Comparison of ENCODE assay signal across 17 cellular contexts in the genomic region with DNA sequence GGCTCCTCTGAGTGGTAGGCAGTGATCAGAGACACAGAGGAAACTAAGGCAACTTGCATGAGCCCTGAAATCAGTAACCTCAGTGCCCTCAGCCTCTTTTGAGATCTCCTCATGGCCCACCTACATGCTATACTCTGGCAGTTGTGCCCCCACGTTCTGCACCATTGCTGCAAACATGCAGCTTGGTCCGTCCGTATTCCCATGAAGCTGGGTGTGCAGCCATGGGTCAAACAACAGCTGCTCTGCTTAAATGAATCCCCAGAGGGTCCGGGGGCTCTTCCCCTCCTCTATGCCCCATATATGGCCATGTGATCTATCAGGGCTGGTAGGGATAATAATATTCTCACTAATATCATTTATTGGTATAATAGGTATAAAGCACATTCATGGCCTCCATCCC.
DNase-seq lines count a peak whose midpoint lies in the region; ATAC-seq, FAIRE-seq and TF ChIP-seq lines count a peak whose summit lies in the region.
"Had no signal": no experiment of that assay in that cellular context is flagged by ENCODE, and none has a peak within 500 bp of the region (broad histone marks: within the 10 kb centered on the region; RNA-seq: fewer than 3 reads in every experiment).

No MANE protein-coding gene starts in this region.

- peak overlapping the region; percentile 56 to 73 (median 69) for H3K27ac ChIP-seq in gastrocnemius medialis
- no peak overlapping the region for H3K27ac ChIP-seq in right atrium auricular region
- H3K27ac ChIP-seq: SK-N-MC had no signal

- no peaks in the 10 kb centered on the region for H3K36me3 ChIP-seq in bronchial epithelial cell (ENCODE audit: control insufficient read depth, insufficient read depth, low read length)
- H3K36me3 ChIP-seq in gastrocnemius medialis = no peaks in the 10 kb centered on the region
- no peaks in the 10 kb centered on the region for H3K36me3 ChIP-seq in right atrium auricular region

- no peak for TF ChIP-seq POLR2A in gastrocnemius medialis (IDR thresholded peaks at IDR 0.05)

- H3K4me1 ChIP-seq in gastrocnemius medialis = peaks cover 40 to 48% of the 10 kb centered on the region in 2 donors
- peaks cover 0 to 35% of the 10 kb centered on the region in 2 donors for H3K4me1 ChIP-seq in right atrium auricular region
- H3K4me1 ChIP-seq: Caco-2 had no signal

- H3K4me3 ChIP-seq in bronchial epithelial cell (ENCODE audit: low read depth, low read length) = no peak overlapping the region
- H3K4me3 ChIP-seq in gastrocnemius medialis = no peak overlapping the region
- H3K4me3 ChIP-seq in right atrium auricular region = no peak overlapping the region
- H3K4me3 ChIP-seq: SK-N-MC had no signal

- peak; percentile 58 to 66 for DNase-seq in NCI-H524 (lab: John Stamatoyannopoulos, UW)
- DNase-seq in NCI-H524 treated with DMSO at 0.1 percent for 48 hours (lab: John Stamatoyannopoulos, UW) = no peak
- no peak for DNase-seq in bronchial epithelial cell (ENCODE audit: low read depth)
- no peak for DNase-seq in gastrocnemius medialis
- no peak for DNase-seq in AG08396 (ENCODE audit: low spot score)
- DNase-seq in right atrium auricular region (ENCODE audit: low spot score) = no peak
- DNase-seq: C1 segment of cervical spinal cord; Caco-2; CD4-positive, alpha-beta memory T cell; DND-41; Karpas-422; NCI-H446; NCI-H526 treated with DMSO at 0.1 percent for 48 hours had no signal

- FAIRE-seq in bronchial epithelial cell (lab: Jason Lieb, UNC) = peak; percentile 52
- FAIRE-seq: H54 had no signal

- H3K27me3 ChIP-seq in bronchial epithelial cell (ENCODE audit: control insufficient read depth, insufficient read depth, low read length) (no peaks in the 10 kb centered on the region), gastrocnemius medialis (no peaks in the 10 kb centered on the region), right atrium auricular region (no peaks in the 10 kb centered on the region)

- ATAC-seq in gastrocnemius medialis (no peak), HG03432 (IDR thresholded peaks at IDR 0.05; ENCODE audit: unreplicated experiment) (no peak)
- ATAC-seq: Panc1 had no signal

- TF ChIP-seq CTCF in bronchial epithelial cell (IDR thresholded peaks at IDR 0.05; ENCODE audit: insufficient read depth, low read length, severe bottlenecking) (no peak), gastrocnemius medialis (IDR thresholded peaks at IDR 0.05 in 4 of 5, conservative IDR thresholded peaks at IDR 0.05 in 1 of 5) (no peak), right atrium auricular region (IDR thresholded peaks at IDR 0.05) (no peak)

- intact Hi-C loops in gastrocnemius medialis (cut with DNase I; ENCODE audit: low total_unique reads) = no loop called here

- H3K9me3 ChIP-seq in gastrocnemius medialis = no peaks in the 10 kb centered on the region
- no peaks in the 10 kb centered on the region for H3K9me3 ChIP-seq in right atrium auricular region
- H3K9me3 ChIP-seq: Caco-2 had no signal

- in situ Hi-C loops in gastrocnemius medialis (cut with MboI; ENCODE audit: low sequenced_read_pairs in 4 of 4) = no loop called here

Comparison
In these comparisons a context has a peak if more than half of its experiments do, and no peak if none do; other contexts are left out.
1. DNase-seq: peak in NCI-H524 (2 of 2); none in NCI-H524 treated with DMSO at 0.1 percent for 48 hours (single experiment), bronchial epithelial cell (single experiment), gastrocnemius medialis (0 of 2), AG08396 (single experiment) and right atrium auricular region (single experiment).
2. H3K27ac ChIP-seq: peak in gastrocnemius medialis (4 of 4); none in right atrium auricular region (0 of 2).